8 cellular contexts compared by ENCODE assay signal in genomic region chrX:154096140-154097002, GRCh38. TPM values are rescaled to one million over a fixed set of nuclear protein-coding genes. Genes with fewer than 3 reads are reported as not detected.
DNase-seq lines count a peak whose midpoint lies in the region; ATAC-seq and TF ChIP-seq lines count a peak whose summit lies in the region.

No MANE protein-coding gene starts in this region.

- no peaks in the 10 kb centered on the region for H3K9me3 Mint-ChIP-seq in activated T-cell treated with anti-CD3 and anti-CD28 coated beads, Interleukin-2, amount 50 U/mL, for 72 hours

- H3K27ac ChIP-seq in HUES48 (ENCODE audit: low read depth, low read length), result peak overlapping the region; percentile 61
- peak overlapping the region; percentile 97 to 99 (median 98) for H3K27ac ChIP-seq in gastroesophageal sphincter
- H3K27ac ChIP-seq in parathyroid adenoma, result peak overlapping the region; percentile 87

- H3K9me3 ChIP-seq in HUES48 (ENCODE audit: control insufficient read depth, insufficient read depth, low read length) (peaks cover 38% of the 10 kb centered on the region), gastroesophageal sphincter (no peaks in the 10 kb centered on the region), parathyroid adenoma (ENCODE audit: control insufficient read depth, low read length) (no peaks in the 10 kb centered on the region)

- 4 to 56% methylated on average over 6 to 12 of the region's 31 CpGs for WGBS in gastroesophageal sphincter (ENCODE audit: low coverage in 1 of 2), 2 donors

- peaks cover 21% of the 10 kb centered on the region for H3K79me2 ChIP-seq in parathyroid adenoma

- peak overlapping the region; percentile 96 for H3K27ac Mint-ChIP-seq in activated T-cell treated with anti-CD3 and anti-CD28 coated beads, Interleukin-2, amount 50 U/mL, for 72 hours

- H3K36me3 Mint-ChIP-seq in activated T-cell treated with anti-CD3 and anti-CD28 coated beads, Interleukin-2, amount 50 U/mL, for 72 hours (ENCODE audit: insufficient read depth in 2 of 2), result peaks cover 4% of the 10 kb centered on the region in 2 donors

- H3K4me3 ChIP-seq in HUES48 (ENCODE audit: low read depth, low read length) (peak overlapping the region; percentile 73), gastroesophageal sphincter (peak overlapping the region; percentile 86 to 91), parathyroid adenoma (ENCODE audit: low read depth, low read length) (peak overlapping the region; percentile 87)

- peaks cover 32% of the 10 kb centered on the region for H3K27me3 Mint-ChIP-seq in activated T-cell treated with anti-CD3 and anti-CD28 coated beads, Interleukin-2, amount 50 U/mL, for 72 hours (ENCODE audit: low read depth)

- H3K4me1 Mint-ChIP-seq in activated T-cell treated with anti-CD3 and anti-CD28 coated beads, Interleukin-2, amount 50 U/mL, for 72 hours (ENCODE audit: low read depth), result peaks cover 61% of the 10 kb centered on the region

- H3K36me3 ChIP-seq in HUES48 (ENCODE audit: control insufficient read depth, insufficient read depth, low read length) (no peaks in the 10 kb centered on the region), gastroesophageal sphincter (no peaks in the 10 kb centered on the region), parathyroid adenoma (ENCODE audit: control insufficient read depth, insufficient read depth, low read length) (no peaks in the 10 kb centered on the region)

- H3K27me3 ChIP-seq in HUES48 (ENCODE audit: control insufficient read depth, insufficient read depth, low read length), result no peaks in the 10 kb centered on the region
- no peaks in the 10 kb centered on the region for H3K27me3 ChIP-seq in gastroesophageal sphincter
- no peaks in the 10 kb centered on the region for H3K27me3 ChIP-seq in parathyroid adenoma (ENCODE audit: control insufficient read depth, insufficient read depth, low read length)

- peak overlapping the region; percentile 75 for H3K4me2 ChIP-seq in parathyroid adenoma (ENCODE audit: low read length)

- peak; percentile 31 to 39 for ATAC-seq in activated T-cell treated with anti-CD3 and anti-CD28 coated beads, Interleukin-2, amount 50 U/mL, for 72 hours (replicated peaks in 1 of 2)
- ATAC-seq in gastroesophageal sphincter (no peak), HG03175 (IDR thresholded peaks at IDR 0.05; ENCODE audit: unreplicated experiment) (no peak), HG03460 (IDR thresholded peaks at IDR 0.05; ENCODE audit: unreplicated experiment) (no peak)

- no peak for TF ChIP-seq POLR2A in gastroesophageal sphincter (IDR thresholded peaks at IDR 0.05)

- TF ChIP-seq CTCF in gastroesophageal sphincter (IDR thresholded peaks at IDR 0.05) (no peak), parathyroid adenoma (IDR thresholded peaks at IDR 0.05) (no peak)

- peak overlapping the region; percentile 59 for H2AFZ ChIP-seq in parathyroid adenoma

- peak; percentile 30 for DNase-seq in CD1c-positive myeloid dendritic cell (ENCODE audit: extremely low spot score)
- peak; percentile 23 to 24 for DNase-seq in activated T-cell treated with anti-CD3 and anti-CD28 coated beads, Interleukin-2, amount 50 U/mL, for 72 hours
- no peak for DNase-seq in Kasumi-1 (lab: John Stamatoyannopoulos, UW)

- peaks cover 32% of the 10 kb centered on the region for H3K4me1 ChIP-seq in HUES48 (ENCODE audit: control insufficient read depth, insufficient read depth, low read length)
- H3K4me1 ChIP-seq in gastroesophageal sphincter, result peaks cover 6 to 53% (median 15%) of the 10 kb centered on the region in 3 donors
- peaks cover 11% of the 10 kb centered on the region for H3K4me1 ChIP-seq in parathyroid adenoma

- TF ChIP-seq EP300 in gastroesophageal sphincter (IDR thresholded peaks at IDR 0.05), result no peak

- H3K9ac ChIP-seq in HUES48 (ENCODE audit: low read depth, low read length), result no peak overlapping the region
- H3K9ac ChIP-seq in parathyroid adenoma, result peak overlapping the region; percentile 46

- H3K4me3 Mint-ChIP-seq in activated T-cell treated with anti-CD3 and anti-CD28 coated beads, Interleukin-2, amount 50 U/mL, for 72 hours, result peak overlapping the region; percentile 86 to 94

RNA-seq across cellular contexts. Expression of gene MECP2, which starts 1.1 kb away (rescaled TPM):
- 10 to 100 TPM; 70.4 to 73.5 TPM for total RNA-seq in activated T-cell treated with anti-CD3 and anti-CD28 coated beads, Interleukin-2, amount 50 U/mL, for 72 hours
- 10 to 100 TPM; 65.1 to 87.8 (median 82.5) TPM for total RNA-seq in gastroesophageal sphincter

RNA-seq across cellular contexts. Expression of gene OPN1LW, which starts 47.7 kb away (rescaled TPM):
- total RNA-seq in activated T-cell treated with anti-CD3 and anti-CD28 coated beads, Interleukin-2, amount 50 U/mL, for 72 hours, result not detected
- not detected for total RNA-seq in gastroesophageal sphincter

Comparison
In these comparisons a context has a peak if more than half of its experiments do, and no peak if none do; other contexts are left out.
1. DNase-seq: peak in CD1c-positive myeloid dendritic cell (single experiment) and activated T-cell treated with anti-CD3 and anti-CD28 coated beads, Interleukin-2, amount 50 U/mL, for 72 hours (2 of 2); none in Kasumi-1 (0 of 2).
2. ATAC-seq: peak in activated T-cell treated with anti-CD3 and anti-CD28 coated beads, Interleukin-2, amount 50 U/mL, for 72 hours (2 of 2); none in gastroesophageal sphincter (single experiment), HG03175 (single experiment) and HG03460 (single experiment).
3. Peak in every context shown above with its lines, with median percentiles within 50 percentile points of each other: H3K27ac ChIP-seq and H3K4me3 ChIP-seq.